8 cellular contexts compared by ENCODE assay signal in genomic region chr22:45163417-45164216, GRCh38. TPM values are rescaled to one million over a fixed set of nuclear protein-coding genes. Genes with fewer than 3 reads are reported as not detected.
A peak's percentile ranks its signal among the peaks of the same experiment; 100 is the strongest.
DNase-seq lines count a peak whose midpoint lies in the region; ATAC-seq and TF ChIP-seq lines count a peak whose summit lies in the region.

A gene with protein sequence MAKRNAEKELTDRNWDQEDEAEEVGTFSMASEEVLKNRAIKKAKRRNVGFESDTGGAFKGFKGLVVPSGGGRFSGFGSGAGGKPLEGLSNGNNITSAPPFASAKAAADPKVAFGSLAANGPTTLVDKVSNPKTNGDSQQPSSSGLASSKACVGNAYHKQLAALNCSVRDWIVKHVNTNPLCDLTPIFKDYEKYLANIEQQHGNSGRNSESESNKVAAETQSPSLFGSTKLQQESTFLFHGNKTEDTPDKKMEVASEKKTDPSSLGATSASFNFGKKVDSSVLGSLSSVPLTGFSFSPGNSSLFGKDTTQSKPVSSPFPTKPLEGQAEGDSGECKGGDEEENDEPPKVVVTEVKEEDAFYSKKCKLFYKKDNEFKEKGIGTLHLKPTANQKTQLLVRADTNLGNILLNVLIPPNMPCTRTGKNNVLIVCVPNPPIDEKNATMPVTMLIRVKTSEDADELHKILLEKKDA (plus strand): TSS chr22:45163925. CDS start chr22:45168178, 4,253 bp downstream.

- CTCF ChIA-PET in WTC11 (lab: Charles Lee) = interaction anchor here (0.6 to 1.6 kb wide), 12 partner anchors 29 to 1928 kb away, joined by 3 to 8 read pairs (median 4); no protein-coding TSS in a partner anchor

- H3K4me3 ChIP-seq in cardiac fibroblast (replicated peaks in 1 of 2; ENCODE audit: low read depth in 2 of 2, low read length in 2 of 2) = peak within 1 kb of the TSS; percentile 77 to 80

- peaks cover 45% of the 10 kb centered on the region for H3K4me1 Mint-ChIP-seq in WTC11

- TF ChIP-seq CTCF in WTC11 (IDR thresholded peaks at IDR 0.05) = no peak
- TF ChIP-seq CTCF in cardiac fibroblast (IDR thresholded peaks at IDR 0.05; ENCODE audit: low read depth, low read length) = no peak

- POLR2A ChIA-PET in WTC11 (lab: Charles Lee) = interaction anchor here (0.7 to 1.1 kb wide), 5 partner anchors 29 to 156 kb away, joined by 3 to 5 read pairs (median 4); no protein-coding TSS in a partner anchor

- peak within 1 kb of the TSS; percentile 98 for H3K27ac Mint-ChIP-seq in WTC11

- no peaks in the 10 kb centered on the region for H3K9me3 Mint-ChIP-seq in WTC11

- H3K4me3 Mint-ChIP-seq in WTC11 = peak within 1 kb of the TSS; percentile 92

- DNase-seq in AG08395 (ENCODE audit: low spot score) (peak; percentile 100), NCI-H226 (peak; percentile 78), WTC11 (ENCODE audit: low spot score) (peak; percentile 96), cardiac fibroblast (ENCODE audit: low read depth in 2 of 2) (peak; percentile 96 to 98), inferior parietal cortex (ENCODE audit: extremely low spot score) (peak; percentile 93)
- DNase-seq in stimulated activated CD4-positive, alpha-beta T cell treated with anti-CD3 and anti-CD28 coated beads, Interleukin-12 subunit alpha, Interleukin-12 subunit beta, amount 100 ng/mL, for 24 hours (ENCODE audit: low read depth in 2 of 2) = peak; percentile 89 to 91

- H3K36me3 Mint-ChIP-seq in WTC11 = peaks cover 7% of the 10 kb centered on the region

- H3K27me3 Mint-ChIP-seq in WTC11 (ENCODE audit: low read depth) = no peaks in the 10 kb centered on the region

- ATAC-seq in GM18907 (IDR thresholded peaks at IDR 0.05; ENCODE audit: unreplicated experiment) = peak; percentile 76
- peak; percentile 75 for ATAC-seq in HG03159 (IDR thresholded peaks at IDR 0.05; ENCODE audit: unreplicated experiment)
- peak; percentile 77 for ATAC-seq in WTC11

TF ChIP-seq in WTC11, 78 proteins besides CTCF, POLR2A, EP300 and RAD21 (continues in another document):
- TF ChIP-seq ZNF232 (CRISPR knock-in tag; IDR thresholded peaks at IDR 0.05) = peak; percentile 93
- 0 out of 2 replicates have a peak, but pooled peaks have one; percentile 78 for TF ChIP-seq ATF1 (CRISPR knock-in tag; IDR thresholded peaks at IDR 0.05)
- TF ChIP-seq KAT7 (CRISPR knock-in tag; IDR thresholded peaks at IDR 0.05; ENCODE audit: borderline replicate concordance) = peak; percentile 92; the same call in 1 of the 2 replicates
- TF ChIP-seq, protein P1, sequence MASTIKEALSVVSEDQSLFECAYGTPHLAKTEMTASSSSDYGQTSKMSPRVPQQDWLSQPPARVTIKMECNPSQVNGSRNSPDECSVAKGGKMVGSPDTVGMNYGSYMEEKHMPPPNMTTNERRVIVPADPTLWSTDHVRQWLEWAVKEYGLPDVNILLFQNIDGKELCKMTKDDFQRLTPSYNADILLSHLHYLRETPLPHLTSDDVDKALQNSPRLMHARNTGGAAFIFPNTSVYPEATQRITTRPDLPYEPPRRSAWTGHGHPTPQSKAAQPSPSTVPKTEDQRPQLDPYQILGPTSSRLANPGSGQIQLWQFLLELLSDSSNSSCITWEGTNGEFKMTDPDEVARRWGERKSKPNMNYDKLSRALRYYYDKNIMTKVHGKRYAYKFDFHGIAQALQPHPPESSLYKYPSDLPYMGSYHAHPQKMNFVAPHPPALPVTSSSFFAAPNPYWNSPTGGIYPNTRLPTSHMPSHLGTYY (CRISPR knock-in tag; IDR thresholded peaks at IDR 0.05) = no peak; the same call in 1 of the 2 replicates
- TF ChIP-seq TP53 (CRISPR knock-in tag; IDR thresholded peaks at IDR 0.05) = peak; percentile 83; the same call in 1 of the 2 replicates
- TF ChIP-seq SP1 (CRISPR knock-in tag; conservative IDR thresholded peaks at IDR 0.05) = peak; percentile 76; the same call in 1 of the 2 replicates
- peak; percentile 93 for TF ChIP-seq E2F5 (CRISPR knock-in tag; IDR thresholded peaks at IDR 0.05)
- peak; percentile 85 for TF ChIP-seq NFE2L1 (CRISPR knock-in tag; IDR thresholded peaks at IDR 0.05)
- TF ChIP-seq, protein P2, sequence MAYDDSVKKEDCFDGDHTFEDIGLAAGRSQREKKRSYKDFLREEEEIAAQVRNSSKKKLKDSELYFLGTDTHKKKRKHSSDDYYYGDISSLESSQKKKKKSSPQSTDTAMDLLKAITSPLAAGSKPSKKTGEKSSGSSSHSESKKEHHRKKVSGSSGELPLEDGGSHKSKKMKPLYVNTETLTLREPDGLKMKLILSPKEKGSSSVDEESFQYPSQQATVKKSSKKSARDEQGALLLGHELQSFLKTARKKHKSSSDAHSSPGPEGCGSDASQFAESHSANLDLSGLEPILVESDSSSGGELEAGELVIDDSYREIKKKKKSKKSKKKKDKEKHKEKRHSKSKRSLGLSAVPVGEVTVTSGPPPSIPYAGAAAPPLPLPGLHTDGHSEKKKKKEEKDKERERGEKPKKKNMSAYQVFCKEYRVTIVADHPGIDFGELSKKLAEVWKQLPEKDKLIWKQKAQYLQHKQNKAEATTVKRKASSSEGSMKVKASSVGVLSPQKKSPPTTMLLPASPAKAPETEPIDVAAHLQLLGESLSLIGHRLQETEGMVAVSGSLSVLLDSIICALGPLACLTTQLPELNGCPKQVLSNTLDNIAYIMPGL (CRISPR knock-in tag; IDR thresholded peaks at IDR 0.05) = peak; percentile 84
- no peak for TF ChIP-seq JAZF1 (CRISPR knock-in tag; IDR thresholded peaks at IDR 0.05)
- TF ChIP-seq NR3C1 (CRISPR knock-in tag; conservative IDR thresholded peaks at IDR 0.05; ENCODE audit: low read depth) = no peak
- TF ChIP-seq ZBTB43 (CRISPR knock-in tag; IDR thresholded peaks at IDR 0.05) = 0 out of 2 replicates have a peak, but pooled peaks have one; percentile 58
- no peak for TF ChIP-seq FOXJ3 (CRISPR knock-in tag; IDR thresholded peaks at IDR 0.05; ENCODE audit: borderline replicate concordance)
- 0 out of 2 replicates have a peak, but pooled peaks have one; percentile 26 for TF ChIP-seq ELF4 (CRISPR knock-in tag; IDR thresholded peaks at IDR 0.05; ENCODE audit: low read depth)
- TF ChIP-seq, protein P3, sequence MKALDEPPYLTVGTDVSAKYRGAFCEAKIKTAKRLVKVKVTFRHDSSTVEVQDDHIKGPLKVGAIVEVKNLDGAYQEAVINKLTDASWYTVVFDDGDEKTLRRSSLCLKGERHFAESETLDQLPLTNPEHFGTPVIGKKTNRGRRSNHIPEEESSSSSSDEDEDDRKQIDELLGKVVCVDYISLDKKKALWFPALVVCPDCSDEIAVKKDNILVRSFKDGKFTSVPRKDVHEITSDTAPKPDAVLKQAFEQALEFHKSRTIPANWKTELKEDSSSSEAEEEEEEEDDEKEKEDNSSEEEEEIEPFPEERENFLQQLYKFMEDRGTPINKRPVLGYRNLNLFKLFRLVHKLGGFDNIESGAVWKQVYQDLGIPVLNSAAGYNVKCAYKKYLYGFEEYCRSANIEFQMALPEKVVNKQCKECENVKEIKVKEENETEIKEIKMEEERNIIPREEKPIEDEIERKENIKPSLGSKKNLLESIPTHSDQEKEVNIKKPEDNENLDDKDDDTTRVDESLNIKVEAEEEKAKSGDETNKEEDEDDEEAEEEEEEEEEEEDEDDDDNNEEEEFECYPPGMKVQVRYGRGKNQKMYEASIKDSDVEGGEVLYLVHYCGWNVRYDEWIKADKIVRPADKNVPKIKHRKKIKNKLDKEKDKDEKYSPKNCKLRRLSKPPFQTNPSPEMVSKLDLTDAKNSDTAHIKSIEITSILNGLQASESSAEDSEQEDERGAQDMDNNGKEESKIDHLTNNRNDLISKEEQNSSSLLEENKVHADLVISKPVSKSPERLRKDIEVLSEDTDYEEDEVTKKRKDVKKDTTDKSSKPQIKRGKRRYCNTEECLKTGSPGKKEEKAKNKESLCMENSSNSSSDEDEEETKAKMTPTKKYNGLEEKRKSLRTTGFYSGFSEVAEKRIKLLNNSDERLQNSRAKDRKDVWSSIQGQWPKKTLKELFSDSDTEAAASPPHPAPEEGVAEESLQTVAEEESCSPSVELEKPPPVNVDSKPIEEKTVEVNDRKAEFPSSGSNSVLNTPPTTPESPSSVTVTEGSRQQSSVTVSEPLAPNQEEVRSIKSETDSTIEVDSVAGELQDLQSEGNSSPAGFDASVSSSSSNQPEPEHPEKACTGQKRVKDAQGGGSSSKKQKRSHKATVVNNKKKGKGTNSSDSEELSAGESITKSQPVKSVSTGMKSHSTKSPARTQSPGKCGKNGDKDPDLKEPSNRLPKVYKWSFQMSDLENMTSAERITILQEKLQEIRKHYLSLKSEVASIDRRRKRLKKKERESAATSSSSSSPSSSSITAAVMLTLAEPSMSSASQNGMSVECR (CRISPR knock-in tag; IDR thresholded peaks at IDR 0.05; ENCODE audit: borderline replicate concordance) = peak; percentile 97
- peak; percentile 94 for TF ChIP-seq IRF1 (CRISPR knock-in tag; IDR thresholded peaks at IDR 0.05)
- peak; percentile 73; the same call in 1 of the 2 replicates for TF ChIP-seq TCF7 (CRISPR knock-in tag; IDR thresholded peaks at IDR 0.05; ENCODE audit: low read depth)
- TF ChIP-seq MYBL2 (CRISPR knock-in tag; IDR thresholded peaks at IDR 0.05) = peak; percentile 94
- no peak for TF ChIP-seq MXD4 (CRISPR knock-in tag; IDR thresholded peaks at IDR 0.05; ENCODE audit: borderline replicate concordance)

RNA-seq across cellular contexts. Expression of the gene that starts here (rescaled TPM):
- 98.6 to 131 TPM (median 106 TPM) in 3 replicates for total RNA-seq in WTC11 (2021)

Comparison
In these comparisons a context has a peak if more than half of its experiments do, and no peak if none do; other contexts are left out.
1. Peak in every context shown above with its lines: DNase-seq, ATAC-seq and H3K4me3 ChIP-seq.